In the genomic region with DNA sequence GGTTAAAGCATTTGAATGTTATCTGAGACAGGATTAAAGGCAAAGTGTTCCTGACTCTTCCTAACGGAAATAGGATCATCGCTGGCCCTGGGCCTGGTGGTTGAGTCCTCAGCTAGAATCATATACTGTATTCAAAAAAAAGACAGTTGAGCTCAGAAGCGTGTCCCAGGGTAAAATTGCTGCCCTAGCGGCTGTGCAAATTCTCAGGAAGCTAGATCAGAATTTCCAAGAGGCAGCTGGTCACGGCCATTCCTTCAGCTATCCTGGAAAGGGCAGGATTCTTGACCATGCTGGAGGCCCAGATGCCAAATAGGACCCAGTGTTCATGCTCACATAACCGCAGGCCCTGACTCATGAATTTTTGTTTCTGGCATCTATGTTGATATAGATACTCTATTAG, we compare ENCODE assay signal across 28 cellular contexts.
DNase-seq lines count a peak whose midpoint lies in the region; ATAC-seq and TF ChIP-seq lines count a peak whose summit lies in the region.
"Had no signal": no experiment of that assay in that cellular context is flagged by ENCODE, and none has a peak within 500 bp of the region (broad histone marks: within the 10 kb centered on the region; RNA-seq: fewer than 3 reads in every experiment).

No MANE protein-coding gene starts in this region.

- ATAC-seq in SK-N-SH treated with all-trans-retinoic acid at 6 μM for 48 hours (no peak), HG02884 (IDR thresholded peaks at IDR 0.05; ENCODE audit: unreplicated experiment) (no peak)
- no peak for ATAC-seq in stimulated activated effector memory CD8-positive, alpha-beta T cell treated with anti-CD3 and anti-CD28 coated beads, Interleukin-12 subunit alpha, Interleukin-12 subunit beta, amount 100 ng/mL, for 72 hours
- ATAC-seq: A549, HCT116, HepG2 had no signal

- TF ChIP-seq CTCF in cardiac fibroblast (IDR thresholded peaks at IDR 0.05; ENCODE audit: low read depth, low read length) (no peak), nephron (IDR thresholded peaks at IDR 0.05; ENCODE audit: unreplicated experiment in 3 of 3) (no peak)

- H3K4me1 Mint-ChIP-seq in nephron = peaks cover 25% of the 10 kb centered on the region
- H3K4me1 Mint-ChIP-seq in stimulated activated effector memory CD8-positive, alpha-beta T cell treated with anti-CD3 and anti-CD28 coated beads, Interleukin-12 subunit alpha, Interleukin-12 subunit beta, amount 100 ng/mL, for 72 hours = no peaks in the 10 kb centered on the region

- peak overlapping the region in 2 of 3 experiments; percentile 54 to 82 for H3K27ac Mint-ChIP-seq in nephron
- H3K27ac Mint-ChIP-seq in stimulated activated effector memory CD8-positive, alpha-beta T cell treated with anti-CD3 and anti-CD28 coated beads, Interleukin-12 subunit alpha, Interleukin-12 subunit beta, amount 100 ng/mL, for 72 hours = no peak overlapping the region
- H3K27ac Mint-ChIP-seq: T-helper 1 cell treated with Interleukin-12 subunit alpha and Interleukin-12 subunit beta and Interleukin-4 antibody, amounts not matched to agents 30 μg/mL and 1 μg/mL, for 36 hours had no signal

- H3K27me3 Mint-ChIP-seq in nephron (ENCODE audit: low read depth) = no peaks in the 10 kb centered on the region

- peak; percentile 6 for DNase-seq in AG08395 (ENCODE audit: low spot score)
- peak; percentile 80 for DNase-seq in HCEC 1CT
- peak; percentile 17 to 44 for DNase-seq in cardiac fibroblast (ENCODE audit: low read depth in 2 of 2)
- no peak for DNase-seq in KG1 (lab: John Stamatoyannopoulos, UW)
- no peak for DNase-seq in stimulated activated effector memory CD8-positive, alpha-beta T cell treated with anti-CD3 and anti-CD28 coated beads, Interleukin-12 subunit alpha, Interleukin-12 subunit beta, amount 100 ng/mL, for 72 hours (ENCODE audit: low spot score in 2 of 2)
- DNase-seq: activated CD4-positive, alpha-beta T cell treated with anti-CD3 and anti-CD28 coated beads for 4 hours; activated naive CD4-positive, alpha-beta T cell treated with Interleukin-2 at 50 U/mL for 16 hours; activated T-cell treated with anti-CD3 and anti-CD28 coated beads, Interleukin-2, amount 50 U/mL, for 48 hours; adrenal gland; colonic mucosa; effector memory CD4-positive, alpha-beta T cell; erythroblast; mammary epithelial cell; NCI-H1105; NCI-H2029 treated with DMSO at 0.1 percent for 48 hours; PC-9; SIG-M5; stimulated activated CD4-positive, alpha-beta T cell treated with anti-CD3 and anti-CD28 coated beads, Interleukin-12 subunit alpha, Interleukin-12 subunit beta, amount 100 ng/mL, for 4 hours; stimulated activated CD4-positive, alpha-beta T cell treated with anti-CD3 and anti-CD28 coated beads, Interleukin-4, amount 100 ng/mL, for 24 hours; stimulated activated naive CD4-positive, alpha-beta T cell; testis had no signal

- H3K9me3 Mint-ChIP-seq in nephron = peaks cover 7% of the 10 kb centered on the region
- no peaks in the 10 kb centered on the region for H3K9me3 Mint-ChIP-seq in stimulated activated effector memory CD8-positive, alpha-beta T cell treated with anti-CD3 and anti-CD28 coated beads, Interleukin-12 subunit alpha, Interleukin-12 subunit beta, amount 100 ng/mL, for 72 hours
- H3K9me3 Mint-ChIP-seq: T-helper 1 cell treated with Interleukin-12 subunit alpha and Interleukin-12 subunit beta and Interleukin-4 antibody, amounts not matched to agents 30 μg/mL and 1 μg/mL, for 36 hours had no signal

- H3K36me3 Mint-ChIP-seq in nephron (ENCODE audit: low read depth) = no peaks in the 10 kb centered on the region
- H3K36me3 Mint-ChIP-seq in stimulated activated effector memory CD8-positive, alpha-beta T cell treated with anti-CD3 and anti-CD28 coated beads, Interleukin-12 subunit alpha, Interleukin-12 subunit beta, amount 100 ng/mL, for 72 hours = no peaks in the 10 kb centered on the region

- no peak overlapping the region for H3K4me3 Mint-ChIP-seq in nephron
- no peak overlapping the region for H3K4me3 Mint-ChIP-seq in stimulated activated effector memory CD8-positive, alpha-beta T cell treated with anti-CD3 and anti-CD28 coated beads, Interleukin-12 subunit alpha, Interleukin-12 subunit beta, amount 100 ng/mL, for 72 hours
- H3K4me3 Mint-ChIP-seq: T-helper 1 cell treated with Interleukin-12 subunit alpha and Interleukin-12 subunit beta and Interleukin-4 antibody, amounts not matched to agents 30 μg/mL and 1 μg/mL, for 36 hours had no signal

- H3K4me3 ChIP-seq in cardiac fibroblast (replicated peaks in 1 of 2; ENCODE audit: low read depth in 2 of 2, low read length in 2 of 2) = no peak overlapping the region
- H3K4me3 ChIP-seq: A549, adrenal gland, colonic mucosa, PC-9, testis had no signal

TF ChIP-seq in SK-N-SH treated with all-trans-retinoic acid at 6 μM for 48 hours, 23 proteins besides CTCF, POLR2A, EP300 and RAD21:
- TF ChIP-seq ZFP3 (CRISPR knock-in tag; IDR thresholded peaks at IDR 0.05) (no peak), ZC3H10 (CRISPR knock-in tag; IDR thresholded peaks at IDR 0.05) (no peak), ARNTL (CRISPR knock-in tag; IDR thresholded peaks at IDR 0.05; ENCODE audit: borderline replicate concordance, low read depth) (no peak), ZNF8 (CRISPR knock-in tag; IDR thresholded peaks at IDR 0.05) (no peak), RARB (CRISPR knock-in tag; IDR thresholded peaks at IDR 0.05) (no peak), PPARA (CRISPR knock-in tag; IDR thresholded peaks at IDR 0.05; ENCODE audit: borderline replicate concordance) (no peak), TOX (CRISPR knock-in tag; IDR thresholded peaks at IDR 0.05; ENCODE audit: borderline replicate concordance) (no peak), GLIS3 (CRISPR knock-in tag; IDR thresholded peaks at IDR 0.05) (no peak), CSDC2 (CRISPR knock-in tag; IDR thresholded peaks at IDR 0.05) (no peak), ESRRG (CRISPR knock-in tag; IDR thresholded peaks at IDR 0.05) (no peak), OSR1 (CRISPR knock-in tag; IDR thresholded peaks at IDR 0.05) (no peak)
- TF ChIP-seq, protein P1, sequence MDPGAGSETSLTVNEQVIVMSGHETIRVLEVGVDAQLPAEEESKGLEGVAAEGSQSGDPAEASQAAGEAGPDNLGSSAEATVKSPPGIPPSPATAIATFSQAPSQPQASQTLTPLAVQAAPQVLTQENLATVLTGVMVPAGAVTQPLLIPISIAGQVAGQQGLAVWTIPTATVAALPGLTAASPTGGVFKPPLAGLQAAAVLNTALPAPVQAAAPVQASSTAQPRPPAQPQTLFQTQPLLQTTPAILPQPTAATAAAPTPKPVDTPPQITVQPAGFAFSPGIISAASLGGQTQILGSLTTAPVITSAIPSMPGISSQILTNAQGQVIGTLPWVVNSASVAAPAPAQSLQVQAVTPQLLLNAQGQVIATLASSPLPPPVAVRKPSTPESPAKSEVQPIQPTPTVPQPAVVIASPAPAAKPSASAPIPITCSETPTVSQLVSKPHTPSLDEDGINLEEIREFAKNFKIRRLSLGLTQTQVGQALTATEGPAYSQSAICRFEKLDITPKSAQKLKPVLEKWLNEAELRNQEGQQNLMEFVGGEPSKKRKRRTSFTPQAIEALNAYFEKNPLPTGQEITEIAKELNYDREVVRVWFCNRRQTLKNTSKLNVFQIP (CRISPR knock-in tag; IDR thresholded peaks at IDR 0.05; ENCODE audit: borderline replicate concordance, low read depth) = no peak
- TF ChIP-seq, protein P2, sequence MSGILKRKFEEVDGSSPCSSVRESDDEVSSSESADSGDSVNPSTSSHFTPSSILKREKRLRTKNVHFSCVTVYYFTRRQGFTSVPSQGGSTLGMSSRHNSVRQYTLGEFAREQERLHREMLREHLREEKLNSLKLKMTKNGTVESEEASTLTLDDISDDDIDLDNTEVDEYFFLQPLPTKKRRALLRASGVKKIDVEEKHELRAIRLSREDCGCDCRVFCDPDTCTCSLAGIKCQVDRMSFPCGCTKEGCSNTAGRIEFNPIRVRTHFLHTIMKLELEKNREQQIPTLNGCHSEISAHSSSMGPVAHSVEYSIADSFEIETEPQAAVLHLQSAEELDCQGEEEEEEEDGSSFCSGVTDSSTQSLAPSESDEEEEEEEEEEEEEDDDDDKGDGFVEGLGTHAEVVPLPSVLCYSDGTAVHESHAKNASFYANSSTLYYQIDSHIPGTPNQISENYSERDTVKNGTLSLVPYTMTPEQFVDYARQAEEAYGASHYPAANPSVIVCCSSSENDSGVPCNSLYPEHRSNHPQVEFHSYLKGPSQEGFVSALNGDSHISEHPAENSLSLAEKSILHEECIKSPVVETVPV (CRISPR knock-in tag; IDR thresholded peaks at IDR 0.05) = no peak
- TF ChIP-seq, protein P3, sequence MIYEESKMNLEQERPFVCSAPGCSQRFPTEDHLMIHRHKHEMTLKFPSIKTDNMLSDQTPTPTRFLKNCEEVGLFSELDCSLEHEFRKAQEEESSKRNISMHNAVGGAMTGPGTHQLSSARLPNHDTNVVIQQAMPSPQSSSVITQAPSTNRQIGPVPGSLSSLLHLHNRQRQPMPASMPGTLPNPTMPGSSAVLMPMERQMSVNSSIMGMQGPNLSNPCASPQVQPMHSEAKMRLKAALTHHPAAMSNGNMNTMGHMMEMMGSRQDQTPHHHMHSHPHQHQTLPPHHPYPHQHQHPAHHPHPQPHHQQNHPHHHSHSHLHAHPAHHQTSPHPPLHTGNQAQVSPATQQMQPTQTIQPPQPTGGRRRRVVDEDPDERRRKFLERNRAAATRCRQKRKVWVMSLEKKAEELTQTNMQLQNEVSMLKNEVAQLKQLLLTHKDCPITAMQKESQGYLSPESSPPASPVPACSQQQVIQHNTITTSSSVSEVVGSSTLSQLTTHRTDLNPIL (CRISPR knock-in tag; IDR thresholded peaks at IDR 0.05; ENCODE audit: low read depth) = no peak
- TF ChIP-seq, protein P4, sequence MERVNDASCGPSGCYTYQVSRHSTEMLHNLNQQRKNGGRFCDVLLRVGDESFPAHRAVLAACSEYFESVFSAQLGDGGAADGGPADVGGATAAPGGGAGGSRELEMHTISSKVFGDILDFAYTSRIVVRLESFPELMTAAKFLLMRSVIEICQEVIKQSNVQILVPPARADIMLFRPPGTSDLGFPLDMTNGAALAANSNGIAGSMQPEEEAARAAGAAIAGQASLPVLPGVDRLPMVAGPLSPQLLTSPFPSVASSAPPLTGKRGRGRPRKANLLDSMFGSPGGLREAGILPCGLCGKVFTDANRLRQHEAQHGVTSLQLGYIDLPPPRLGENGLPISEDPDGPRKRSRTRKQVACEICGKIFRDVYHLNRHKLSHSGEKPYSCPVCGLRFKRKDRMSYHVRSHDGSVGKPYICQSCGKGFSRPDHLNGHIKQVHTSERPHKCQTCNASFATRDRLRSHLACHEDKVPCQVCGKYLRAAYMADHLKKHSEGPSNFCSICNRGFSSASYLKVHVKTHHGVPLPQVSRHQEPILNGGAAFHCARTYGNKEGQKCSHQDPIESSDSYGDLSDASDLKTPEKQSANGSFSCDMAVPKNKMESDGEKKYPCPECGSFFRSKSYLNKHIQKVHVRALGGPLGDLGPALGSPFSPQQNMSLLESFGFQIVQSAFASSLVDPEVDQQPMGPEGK (CRISPR knock-in tag; IDR thresholded peaks at IDR 0.05; ENCODE audit: borderline replicate concordance) = no peak

Comparison
In these comparisons a context has a peak if more than half of its experiments do, and no peak if none do; other contexts are left out.
1. DNase-seq: peak in AG08395 (single experiment), HCEC 1CT (single experiment) and cardiac fibroblast (2 of 2); none in KG1 (single experiment) and stimulated activated effector memory CD8-positive, alpha-beta T cell treated with anti-CD3 and anti-CD28 coated beads, Interleukin-12 subunit alpha, Interleukin-12 subunit beta, amount 100 ng/mL, for 72 hours (0 of 2).